Comparison of ENCODE assay signal across 8 cellular contexts in the genomic region with DNA sequence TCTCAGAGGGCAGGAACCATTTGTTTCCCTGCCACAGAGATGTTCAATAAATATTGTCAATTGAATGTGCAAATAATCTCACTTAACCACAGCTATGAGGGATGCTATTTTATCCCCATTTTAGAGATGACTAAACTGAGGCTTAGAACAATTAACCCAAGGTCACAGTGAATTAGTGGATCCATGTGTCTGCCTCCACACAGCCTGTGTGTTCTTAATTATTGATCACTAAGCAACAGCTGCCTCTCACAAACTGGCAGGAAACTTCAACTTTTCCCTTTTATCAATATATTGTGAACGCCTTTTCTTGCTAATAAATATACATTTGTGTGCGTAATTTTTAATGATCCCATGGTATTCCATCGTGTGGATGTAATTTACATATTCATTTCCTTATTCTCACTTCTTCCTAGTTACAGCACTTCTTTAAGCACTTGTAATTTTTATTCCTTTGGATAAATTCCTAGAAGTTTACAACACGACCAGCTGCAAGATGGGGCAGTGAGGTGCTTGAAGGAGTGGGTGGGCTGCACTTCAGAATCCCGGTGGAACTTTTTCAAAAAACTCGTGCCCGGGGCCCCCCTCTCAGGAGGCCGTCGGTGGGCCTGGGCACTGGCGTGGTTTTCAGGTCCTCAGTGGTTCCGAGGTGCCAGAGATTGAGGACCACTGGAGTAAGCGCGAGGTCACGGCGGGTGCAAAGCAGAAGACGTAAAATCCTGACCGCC. TPM values are rescaled to one million over a fixed set of nuclear protein-coding genes. Genes with fewer than 3 reads are reported as not detected.
DNase-seq lines count a peak whose midpoint lies in the region; ATAC-seq, FAIRE-seq and TF ChIP-seq lines count a peak whose summit lies in the region.

No MANE protein-coding gene starts in this region.

- H3K4me3 Mint-ChIP-seq in naive thymus-derived CD4-positive, alpha-beta T cell: peak overlapping the region; percentile 90 to 98 (median 95)

- CTCF ChIA-PET in naive thymus-derived CD4-positive, alpha-beta T cell (lab: Charles Lee): interaction anchor here (0.8 to 1.4 kb wide), 5 partner anchors 9 to 135 kb away, joined by 3 to 5 read pairs (median 4); no protein-coding TSS in a partner anchor

- H4K20me1 ChIP-seq in Karpas-422 (ENCODE audit: insufficient read depth, low read depth, low read length): peaks cover 5% of the 10 kb centered on the region; the same call in 1 of the 2 replicates

- peak overlapping the region; percentile 93 for H3K27ac ChIP-seq in Karpas-422 (ENCODE audit: low read length)
- peak overlapping the region; percentile 97 for H3K27ac ChIP-seq in naive thymus-derived CD4-positive, alpha-beta T cell (ENCODE audit: low read depth, low read length)

- H3K4me2 ChIP-seq in Karpas-422 (ENCODE audit: low read depth, low read length, poor library complexity, severe bottlenecking): peak overlapping the region; percentile 71

- peaks cover 15 to 57% (median 30%) of the 10 kb centered on the region in 7 donors for H3K4me1 Mint-ChIP-seq in naive thymus-derived CD4-positive, alpha-beta T cell

- peaks cover 0 to 43% (median 4%) of the 10 kb centered on the region in 5 donors for H3K36me3 Mint-ChIP-seq in naive thymus-derived CD4-positive, alpha-beta T cell

- peaks cover 40% of the 10 kb centered on the region for H3K79me2 ChIP-seq in Karpas-422 (ENCODE audit: low read length)

- ATAC-seq in naive thymus-derived CD4-positive, alpha-beta T cell: no peak
- ATAC-seq in HG02798 (IDR thresholded peaks at IDR 0.05; ENCODE audit: poor library complexity, unreplicated experiment): no peak

- no peaks in the 10 kb centered on the region for H3K9me2 ChIP-seq in Karpas-422 (replicated peaks; ENCODE audit: insufficient read depth, low read length)

- no peaks in the 10 kb centered on the region for H3K27me3 ChIP-seq in Karpas-422 (ENCODE audit: low read length)
- no peaks in the 10 kb centered on the region for H3K27me3 ChIP-seq in naive thymus-derived CD4-positive, alpha-beta T cell (ENCODE audit: control insufficient read depth in 2 of 2, insufficient read depth in 2 of 2, low read length in 2 of 2)

- H3K36me3 ChIP-seq in Karpas-422 (ENCODE audit: insufficient read depth, low read length): peaks cover 22% of the 10 kb centered on the region
- peaks cover 0 to 3% (median 0%) of the 10 kb centered on the region in 3 experiments for H3K36me3 ChIP-seq in naive thymus-derived CD4-positive, alpha-beta T cell (ENCODE audit: control insufficient read depth in 2 of 3, insufficient read depth in 3 of 3, low read length in 3 of 3)

- peak; percentile 80 for FAIRE-seq in GM12892 (lab: Jason Lieb, UNC)

- no peak for TF ChIP-seq CTCF in choroid plexus epithelial cell (conservative IDR thresholded peaks at IDR 0.05; ENCODE audit: low read depth, low read length)

- POLR2A ChIA-PET in naive thymus-derived CD4-positive, alpha-beta T cell (lab: Charles Lee): interaction anchor here (0.5 to 8.0 kb wide), 21 partner anchors 10 to 730 kb away, joined by 3 to 61 read pairs (median 6); partner anchors contain the start of genes CCDC134, CENPM and TNFRSF13C

- H3K4me1 ChIP-seq in Karpas-422 (ENCODE audit: low read length): peaks cover 37% of the 10 kb centered on the region
- peaks cover 0 to 10% of the 10 kb centered on the region in 2 donors for H3K4me1 ChIP-seq in naive thymus-derived CD4-positive, alpha-beta T cell (ENCODE audit: control insufficient read depth in 2 of 2, insufficient read depth in 2 of 2, low read length in 2 of 2)

- peaks cover 0 to 2% (median 0%) of the 10 kb centered on the region in 5 donors for H3K27me3 Mint-ChIP-seq in naive thymus-derived CD4-positive, alpha-beta T cell

- DNase-seq in GM12892 (ENCODE audit: insufficient read length): no peak
- DNase-seq in Karpas-422: no peak
- no peak for DNase-seq in choroid plexus epithelial cell (ENCODE audit: low read depth)
- DNase-seq in naive thymus-derived CD4-positive, alpha-beta T cell: peak in 3 of 9 donors; percentile 7 to 12 (median 7)
- DNase-seq in COLO668 (lab: John Stamatoyannopoulos, UW; ENCODE audit: unreplicated experiment): no peak
- DNase-seq in hepatic stellate cell (ENCODE audit: low spot score): no peak
- DNase-seq in NCI-H226: no peak

- TF ChIP-seq POLR2A in GM12892 (IDR thresholded peaks at IDR 0.05; ENCODE audit: low read depth, low read length): no peak

- peak overlapping the region; percentile 79 for H3K9ac ChIP-seq in Karpas-422 (ENCODE audit: low read length)

- H3K9me3 ChIP-seq in Karpas-422 (ENCODE audit: low read length): no peaks in the 10 kb centered on the region
- H3K9me3 ChIP-seq in naive thymus-derived CD4-positive, alpha-beta T cell (ENCODE audit: control insufficient read depth in 2 of 3, low read length in 3 of 3): no peaks in the 10 kb centered on the region

- intact Hi-C loops in naive thymus-derived CD4-positive, alpha-beta T cell (cut with micrococcal nuclease): loop anchor here (1.0 to 10.0 kb wide), 9 partner anchors 32 to 243 kb away; partner anchors contain the start of genes CCDC134 (in 2 of the 2), NAGA (in 2 of the 2), DESI1 (in 1 of the 2) and PHETA2 (in 1 of the 2)

- H3K9me3 Mint-ChIP-seq in naive thymus-derived CD4-positive, alpha-beta T cell: peaks cover 0 to 2% (median 0%) of the 10 kb centered on the region in 11 donors

- H3K4me3 ChIP-seq in Karpas-422 (ENCODE audit: low read length) (peak overlapping the region; percentile 65), choroid plexus epithelial cell (ENCODE audit: low read depth, low read length) (peak overlapping the region; percentile 95)
- peak overlapping the region; percentile 99 for H3K4me3 ChIP-seq in naive thymus-derived CD4-positive, alpha-beta T cell (ENCODE audit: low read length)

- peak overlapping the region; percentile 94 to 100 (median 99) for H3K27ac Mint-ChIP-seq in naive thymus-derived CD4-positive, alpha-beta T cell

- H2AFZ ChIP-seq in Karpas-422 (ENCODE audit: low read length): no peak overlapping the region

RNA-seq across cellular contexts. Expression of gene SREBF2, which starts 0.9 kb away (rescaled TPM):
- polyA plus RNA-seq in GM12892 (2012; ENCODE audit: missing spikeins): 99.3 TPM
- 159 and 190 TPM in 2 replicates for total RNA-seq in Karpas-422 (2014; rRNA removed; shearing (Covaris generic); ENCODE audit: low replicate concordance)
- total RNA-seq in naive thymus-derived CD4-positive, alpha-beta T cell: 100 to 1,000 TPM in 3 of 5 experiments, 10 to 100 TPM in 2; 71.5 to 117 (median 101) TPM
- 10 to 100 TPM; 17.4 to 21.0 TPM for polyA plus RNA-seq in naive thymus-derived CD4-positive, alpha-beta T cell

RNA-seq across cellular contexts. Expression of gene CCDC134, which starts 31.5 kb away (rescaled TPM):
- 6.9 TPM for polyA plus RNA-seq in GM12892 (2012; ENCODE audit: missing spikeins)
- 4.4 and 12.5 TPM in 2 replicates for total RNA-seq in Karpas-422 (2014; rRNA removed; shearing (Covaris generic); ENCODE audit: low replicate concordance)
- 10 to 100 TPM; 13.7 to 22.8 (median 18.2) TPM for total RNA-seq in naive thymus-derived CD4-positive, alpha-beta T cell
- 1 to 10 TPM; 4.5 to 9.1 TPM for polyA plus RNA-seq in naive thymus-derived CD4-positive, alpha-beta T cell
